Comparison of ENCODE assay signal across 27 cellular contexts in the genomic region with DNA sequence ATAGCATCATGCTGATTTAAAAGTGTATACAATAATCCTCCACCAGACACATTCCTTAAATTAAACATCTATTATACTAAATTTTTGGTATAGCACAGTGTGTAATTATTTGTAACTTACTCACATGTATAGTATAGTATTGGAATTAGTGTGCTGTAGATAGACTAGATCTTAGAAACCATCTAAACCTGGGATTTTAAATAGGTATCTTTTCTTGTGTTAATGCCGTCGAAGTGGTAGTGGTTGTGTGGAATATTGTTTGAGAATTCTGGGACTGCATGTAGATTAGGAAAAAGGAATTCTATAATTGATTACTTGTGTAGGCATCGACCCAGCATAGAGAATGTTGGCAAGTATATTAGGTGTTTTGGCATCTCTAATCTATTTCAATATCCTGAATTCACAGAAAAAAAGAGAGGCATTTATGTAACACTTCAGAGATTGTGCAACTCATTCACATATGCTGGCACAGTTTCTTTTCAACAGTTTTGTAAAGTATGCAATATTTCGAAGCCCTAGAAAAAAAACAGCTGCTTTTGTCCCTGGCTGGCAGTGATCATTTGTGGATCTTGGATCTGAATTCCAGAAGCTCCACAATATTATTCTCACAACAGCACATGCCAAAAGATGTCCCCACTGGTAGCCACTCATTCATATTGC.
DNase-seq lines count a peak whose midpoint lies in the region; ATAC-seq, FAIRE-seq and TF ChIP-seq lines count a peak whose summit lies in the region.
"Had no signal": no experiment of that assay in that cellular context is flagged by ENCODE, and none has a peak within 500 bp of the region (broad histone marks: within the 10 kb centered on the region; RNA-seq: fewer than 3 reads in every experiment).

No MANE protein-coding gene starts in this region.

- DNase-seq in AG10803 (ENCODE audit: low read depth) = peak; percentile 87
- peak; percentile 47 for DNase-seq in LHCN-M2 (ENCODE audit: low read depth)
- peak; percentile 56 for DNase-seq in dedifferentiated amniotic fluid mesenchymal stem cell (ENCODE audit: extremely low spot score)
- no peak for DNase-seq in NK-92 treated with Interleukin-12 subunit alpha and Interleukin-12 subunit beta, amount 100 ng/mL, for 24 hours (lab: John Stamatoyannopoulos, UW)
- DNase-seq in HTR-8/SVneo (ENCODE audit: insufficient read length, low spot score) = no peak
- no peak for DNase-seq in psoas muscle
- DNase-seq: activated CD4-positive, alpha-beta memory T cell treated with anti-CD3 and anti-CD28 coated beads for 36 hours; activated T-cell treated with anti-CD3 and anti-CD28 coated beads, Interleukin-2, amount 50 U/mL, for 4 hours; brain microvascular endothelial cell; COR-L47; dorsolateral prefrontal cortex; EL; erythroblast; H7; kidney; NCI-H1092 treated with DMSO at 0.1 percent for 48 hours; NCI-H2107; NCI-H524 treated with DMSO at 0.1 percent for 48 hours; OCI-M1; stimulated activated naive CD4-positive, alpha-beta T cell treated with Interleukin-2 at 50 U/mL for 16 hours; transverse colon had no signal

- H3K36me3 ChIP-seq in liver (ENCODE audit: control insufficient read depth in 4 of 4, insufficient read depth in 3 of 4, low read depth in 1 of 4, low read length in 3 of 4) = no peaks in the 10 kb centered on the region
- no peaks in the 10 kb centered on the region for H3K36me3 ChIP-seq in psoas muscle (ENCODE audit: insufficient read depth in 1 of 2, low read depth in 1 of 2)
- H3K36me3 ChIP-seq: brain microvascular endothelial cell, right atrium auricular region, SJSA1, transverse colon had no signal

- TF ChIP-seq CTCF in AG10803 (conservative IDR thresholded peaks at IDR 0.05; ENCODE audit: low read length) (no peak), liver (IDR thresholded peaks at IDR 0.05; ENCODE audit: low read depth, low read length, missing input control) (no peak), psoas muscle (IDR thresholded peaks at IDR 0.05) (no peak)

- H3K9me3 ChIP-seq in liver (ENCODE audit: control insufficient read depth in 4 of 4, low read length in 3 of 4) = no peaks in the 10 kb centered on the region
- H3K9me3 ChIP-seq in psoas muscle = no peaks in the 10 kb centered on the region
- H3K9me3 ChIP-seq: SJSA1, transverse colon had no signal

- no peak overlapping the region for H3K4me3 ChIP-seq in AG10803 (ENCODE audit: low read length)
- H3K4me3 ChIP-seq in liver (ENCODE audit: low read depth in 1 of 3, low read length in 3 of 3) = no peak overlapping the region
- H3K4me3 ChIP-seq in psoas muscle = no peak overlapping the region
- H3K4me3 ChIP-seq: dorsolateral prefrontal cortex, right atrium auricular region, SJSA1, transverse colon had no signal

- intact Hi-C loops in psoas muscle (cut with DNase I) = no loop called here

- H3K27me3 ChIP-seq in liver (ENCODE audit: control insufficient read depth in 4 of 4, insufficient read depth in 4 of 4, low read length in 3 of 4) (no peaks in the 10 kb centered on the region), psoas muscle (ENCODE audit: insufficient read depth in 3 of 3, low read length in 2 of 3) (no peaks in the 10 kb centered on the region)
- H3K27me3 ChIP-seq: brain microvascular endothelial cell, dorsolateral prefrontal cortex, right atrium auricular region, SJSA1, transverse colon had no signal

- H3K27ac ChIP-seq in liver (ENCODE audit: low read depth in 1 of 2, low read length in 2 of 2) (peak overlapping the region; percentile 44 to 53), psoas muscle (no peak overlapping the region)
- H3K27ac ChIP-seq: brain microvascular endothelial cell, dorsolateral prefrontal cortex, right atrium auricular region, SJSA1 had no signal

- no peak for ATAC-seq in psoas muscle
- ATAC-seq in GM21423 (IDR thresholded peaks at IDR 0.05; ENCODE audit: unreplicated experiment) = no peak
- ATAC-seq: activated T-cell treated with anti-CD3 and anti-CD28 coated beads, Interleukin-2, amount 50 U/mL, for 4 hours; WTC11 had no signal

- WGBS in liver = 36% methylated on average over 4 of the region's 4 CpGs
- 51 to 72% (median 56%) methylated on average over 4 of the region's 4 CpGs for WGBS in psoas muscle, 3 donors

- H3K4me1 ChIP-seq in liver (ENCODE audit: control insufficient read depth in 4 of 4, insufficient read depth in 4 of 4, low read length in 3 of 4) = peaks cover 7 to 13% (median 10%) of the 10 kb centered on the region in 4 donors
- H3K4me1 ChIP-seq in psoas muscle = no peaks in the 10 kb centered on the region
- H3K4me1 ChIP-seq: right atrium auricular region, SJSA1, transverse colon had no signal

- no peak for FAIRE-seq in HTR-8/SVneo (lab: Jason Lieb, UNC)
- FAIRE-seq: GM19239, kidney had no signal

- peak; percentile 30 to 37 for TF ChIP-seq RAD21 in liver (IDR thresholded peaks at IDR 0.05)

- no peak overlapping the region for H3K9ac ChIP-seq in liver (ENCODE audit: low read depth in 1 of 2, low read length in 2 of 2)

TF ChIP-seq in liver, 16 proteins besides CTCF, POLR2A, EP300 and RAD21:
- TF ChIP-seq NR2F2 (IDR thresholded peaks at IDR 0.05) = no peak
- TF ChIP-seq REST (IDR thresholded peaks at IDR 0.05) = no peak
- TF ChIP-seq, protein P1, sequence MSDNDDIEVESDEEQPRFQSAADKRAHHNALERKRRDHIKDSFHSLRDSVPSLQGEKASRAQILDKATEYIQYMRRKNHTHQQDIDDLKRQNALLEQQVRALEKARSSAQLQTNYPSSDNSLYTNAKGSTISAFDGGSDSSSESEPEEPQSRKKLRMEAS (IDR thresholded peaks at IDR 0.05) = no peak
- peak; percentile 20 for TF ChIP-seq ZBTB33 (IDR thresholded peaks at IDR 0.05)
- peak in 1 of 2 donors; percentile 19 for TF ChIP-seq JUND (IDR thresholded peaks at IDR 0.05)
- peak; percentile 31 for TF ChIP-seq SP1 (IDR thresholded peaks at IDR 0.05)
- no peak for TF ChIP-seq EGR1 (IDR thresholded peaks at IDR 0.05; ENCODE audit: low read depth in 2 of 2)
- TF ChIP-seq YY1 (IDR thresholded peaks at IDR 0.05) = peak; percentile 28
- TF ChIP-seq FOXA1 (IDR thresholded peaks at IDR 0.05) = no peak
- TF ChIP-seq FOXA2 (IDR thresholded peaks at IDR 0.05) = no peak
- peak; percentile 6 for TF ChIP-seq HNF4G (IDR thresholded peaks at IDR 0.05)
- TF ChIP-seq TAF1 (conservative IDR thresholded peaks at IDR 0.05) = no peak
- TF ChIP-seq, protein P2, sequence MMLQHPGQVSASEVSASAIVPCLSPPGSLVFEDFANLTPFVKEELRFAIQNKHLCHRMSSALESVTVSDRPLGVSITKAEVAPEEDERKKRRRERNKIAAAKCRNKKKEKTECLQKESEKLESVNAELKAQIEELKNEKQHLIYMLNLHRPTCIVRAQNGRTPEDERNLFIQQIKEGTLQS (IDR thresholded peaks at IDR 0.05) = no peak
- TF ChIP-seq GABPA (IDR thresholded peaks at IDR 0.05 in 1 of 2, conservative IDR thresholded peaks at IDR 0.05 in 1 of 2) = no peak
- TF ChIP-seq RXRA (IDR thresholded peaks at IDR 0.05) = peak; percentile 19 to 54
- peak; percentile 50 to 52 for TF ChIP-seq HNF4A (conservative IDR thresholded peaks at IDR 0.05)

Comparison
In these comparisons a context has a peak if more than half of its experiments do, and no peak if none do; other contexts are left out.
1. DNase-seq: peak in AG10803 (single experiment), LHCN-M2 (single experiment) and dedifferentiated amniotic fluid mesenchymal stem cell (single experiment); none in NK-92 treated with Interleukin-12 subunit alpha and Interleukin-12 subunit beta, amount 100 ng/mL, for 24 hours (single experiment), HTR-8/SVneo (single experiment) and psoas muscle (0 of 2).